ENCODE assay signal across 8 cellular contexts in genomic region chrX:72620550-72621145, GRCh38. TPM values are rescaled to one million over a fixed set of nuclear protein-coding genes. Genes with fewer than 3 reads are reported as not detected.
A peak's percentile ranks its signal among the peaks of the same experiment; 100 is the strongest.
DNase-seq lines count a peak whose midpoint lies in the region; ATAC-seq and TF ChIP-seq lines count a peak whose summit lies in the region.

No MANE protein-coding gene starts in this region.

- no peaks in the 10 kb centered on the region for H3K36me3 Mint-ChIP-seq in Caco-2 (ENCODE audit: insufficient read depth, unreplicated experiment)
- no peaks in the 10 kb centered on the region for H3K36me3 Mint-ChIP-seq in central memory CD8-positive, alpha-beta T cell (ENCODE audit: insufficient read depth)
- peaks cover 22% of the 10 kb centered on the region for H3K36me3 Mint-ChIP-seq in nephron progenitor cell (ENCODE audit: low read depth)

- no peak overlapping the region for H4K91ac ChIP-seq in trophoblast cell (ENCODE audit: low read depth, low read length)

- no peak overlapping the region for H2BK5ac ChIP-seq in trophoblast cell (ENCODE audit: low read depth, low read length, poor library complexity)

- H3K4me1 Mint-ChIP-seq in Caco-2 (ENCODE audit: low read depth, unreplicated experiment) = no peaks in the 10 kb centered on the region
- peaks cover 6% of the 10 kb centered on the region for H3K4me1 Mint-ChIP-seq in central memory CD8-positive, alpha-beta T cell
- no peaks in the 10 kb centered on the region for H3K4me1 Mint-ChIP-seq in nephron progenitor cell

- no peak overlapping the region for H2BK120ac ChIP-seq in trophoblast cell (ENCODE audit: insufficient read depth, low read length, poor library complexity)

- H2AK5ac ChIP-seq in trophoblast cell (ENCODE audit: low read length) = no peak overlapping the region

- H3K4me1 ChIP-seq in Caco-2 = peaks cover 11% of the 10 kb centered on the region; the same call in 1 of the 2 replicates
- H3K4me1 ChIP-seq in Peyer's patch = no peaks in the 10 kb centered on the region
- no peaks in the 10 kb centered on the region for H3K4me1 ChIP-seq in trophoblast cell (ENCODE audit: control insufficient read depth in 1 of 2, insufficient read depth in 2 of 2, low read length in 2 of 2)

- DNase-seq in Caco-2 (peak; percentile 28 to 53), Peyer's patch (peak in 2 of 3 donors; percentile 61 to 79), trophoblast cell (peak; percentile 80 to 87), SHP77 (lab: John Stamatoyannopoulos, UW) (no peak), nephron progenitor cell (no peak), SK-N-DZ (ENCODE audit: low spot score) (no peak)
- DNase-seq in central memory CD8-positive, alpha-beta T cell (ENCODE audit: low spot score in 2 of 2) = no peak

- no peak overlapping the region for H3K18ac ChIP-seq in trophoblast cell (ENCODE audit: low read length)

- H3K79me2 ChIP-seq in trophoblast cell (ENCODE audit: control insufficient read depth, insufficient read depth, low read length, poor library complexity) = no peaks in the 10 kb centered on the region

- no peak overlapping the region for H3K4ac ChIP-seq in trophoblast cell (ENCODE audit: low read depth, low read length)

- H2AFZ ChIP-seq in trophoblast cell (ENCODE audit: insufficient read depth, low read length, poor library complexity) = no peak overlapping the region

- H4K8ac ChIP-seq in trophoblast cell (ENCODE audit: low read depth, low read length) = no peak overlapping the region

- POLR2A ChIA-PET in Caco-2 (lab: Charles Lee) = no interaction called here

- H3K27me3 Mint-ChIP-seq in Caco-2 (ENCODE audit: insufficient read depth, unreplicated experiment) (no peaks in the 10 kb centered on the region), nephron progenitor cell (ENCODE audit: low read depth, poor library complexity) (no peaks in the 10 kb centered on the region)
- H3K27me3 Mint-ChIP-seq in central memory CD8-positive, alpha-beta T cell = peaks cover 12% of the 10 kb centered on the region

- H3K4me3 ChIP-seq in Caco-2 (ENCODE audit: low read depth, low read length) = no peak overlapping the region
- H3K4me3 ChIP-seq in Peyer's patch = peak overlapping the region in 2 of 4 donors; percentile 25 to 30
- H3K4me3 ChIP-seq in trophoblast cell (ENCODE audit: low read depth, low read length) = no peak overlapping the region

- H3K23ac ChIP-seq in trophoblast cell (ENCODE audit: low read length) = no peak overlapping the region

- WGBS in trophoblast cell (ENCODE audit: extremely low coverage, insufficient coverage, insufficient read length) = no CpG with 5 or more reads among the region's 9 CpGs

- no peak overlapping the region for H3K4me2 ChIP-seq in trophoblast cell (ENCODE audit: low read length)

- peak; percentile 29 to 69 for TF ChIP-seq POLR2A in Peyer's patch (IDR thresholded peaks at IDR 0.05)

- H3K27ac ChIP-seq in Peyer's patch = peak overlapping the region in 3 of 4 donors; percentile 22 to 86 (median 64)
- H3K27ac ChIP-seq in trophoblast cell (ENCODE audit: low read depth, low read length) = no peak overlapping the region

- H3K27ac Mint-ChIP-seq in Caco-2 (ENCODE audit: unreplicated experiment) (peak overlapping the region; percentile 67), nephron progenitor cell (no peak overlapping the region)
- H3K27ac Mint-ChIP-seq in central memory CD8-positive, alpha-beta T cell (ENCODE audit: low read depth) = no peak overlapping the region

- H3K4me3 Mint-ChIP-seq in Caco-2 (ENCODE audit: unreplicated experiment) (peak overlapping the region; percentile 60), nephron progenitor cell (no peak overlapping the region)
- peak overlapping the region; percentile 32 for H3K4me3 Mint-ChIP-seq in central memory CD8-positive, alpha-beta T cell

- no TSS peak for BruUV-seq in Caco-2 (replicated peaks; lab: Mats Ljungman, UMichigan)

- no peaks in the 10 kb centered on the region for H3K79me1 ChIP-seq in trophoblast cell (ENCODE audit: low read length)

- ATAC-seq in central memory CD8-positive, alpha-beta T cell (replicated peaks; ENCODE audit: extremely low read depth, poor library complexity, severe bottlenecking) = peak; percentile 56
- no peak for ATAC-seq in GM21723 (IDR thresholded peaks at IDR 0.05; ENCODE audit: unreplicated experiment)

- intact Hi-C loops in Caco-2 (cut with micrococcal nuclease; ENCODE audit: unreplicated experiment) = no loop called here

- no peaks in the 10 kb centered on the region for H3K9me3 ChIP-seq in Caco-2
- no peaks in the 10 kb centered on the region for H3K9me3 ChIP-seq in Peyer's patch
- H3K9me3 ChIP-seq in trophoblast cell (ENCODE audit: insufficient read depth, low read depth, low read length) = no peaks in the 10 kb centered on the region

- no peak overlapping the region for H4K12ac ChIP-seq in trophoblast cell (ENCODE audit: low read depth, low read length)

- H3K9me3 Mint-ChIP-seq in Caco-2 (ENCODE audit: unreplicated experiment) = no peaks in the 10 kb centered on the region
- no peaks in the 10 kb centered on the region for H3K9me3 Mint-ChIP-seq in central memory CD8-positive, alpha-beta T cell
- H3K9me3 Mint-ChIP-seq in nephron progenitor cell = peaks cover 24% of the 10 kb centered on the region

- TF ChIP-seq CTCF in Caco-2 (IDR thresholded peaks at IDR 0.05; ENCODE audit: insufficient read depth in 1 of 2, low read depth in 1 of 2, low read length in 1 of 2, severe bottlenecking in 1 of 2, unreplicated experiment in 1 of 2) (no peak), Peyer's patch (IDR thresholded peaks at IDR 0.05) (no peak), nephron progenitor cell (IDR thresholded peaks at IDR 0.05) (no peak)

- CTCF ChIA-PET in Caco-2 (lab: Charles Lee) = no interaction called here

- H3K14ac ChIP-seq in trophoblast cell (ENCODE audit: low read length) = no peak overlapping the region

- no peak overlapping the region for H2BK12ac ChIP-seq in trophoblast cell (ENCODE audit: low read length)

- no peak overlapping the region for H3K9ac ChIP-seq in trophoblast cell (ENCODE audit: low read length)

- H3K27me3 ChIP-seq in Caco-2 (replicated peaks; ENCODE audit: control insufficient read depth, insufficient read depth, low read length) (no peaks in the 10 kb centered on the region), Peyer's patch (no peaks in the 10 kb centered on the region), trophoblast cell (ENCODE audit: insufficient read depth, low read length) (no peaks in the 10 kb centered on the region)

- H3K36me3 ChIP-seq in Caco-2 (ENCODE audit: control insufficient read depth, insufficient read depth, low read length) (no peaks in the 10 kb centered on the region), Peyer's patch (no peaks in the 10 kb centered on the region), trophoblast cell (ENCODE audit: control insufficient read depth in 1 of 2, insufficient read depth in 2 of 2, low read length in 2 of 2) (no peaks in the 10 kb centered on the region)

RNA-seq across cellular contexts. Expression of gene HDAC8, which starts 48.0 kb away (rescaled TPM):
- total RNA-seq in Caco-2 (2022) (26.2 and 26.6 TPM in 2 replicates), Peyer's patch (10 to 100 TPM; 24.2 to 48.9 (median 46.0) TPM)
- 10.7 and 12.4 TPM in 2 replicates for polyA plus RNA-seq in trophoblast cell (2013)
- polyA plus RNA-seq in SK-N-DZ (2014; cell fraction: cytosol; rRNA removed) = 34.5 and 40.5 TPM in 2 replicates
- 24.0 and 24.5 TPM in 2 replicates for polyA plus RNA-seq in SK-N-DZ (2014; cell fraction: nucleus; rRNA removed)

Comparison
In these comparisons a context has a peak if more than half of its experiments do, and no peak if none do; other contexts are left out.
1. DNase-seq: peak in Caco-2 (2 of 2), Peyer's patch (2 of 3) and trophoblast cell (2 of 2); none in central memory CD8-positive, alpha-beta T cell (0 of 2), SHP77 (0 of 2), nephron progenitor cell (single experiment) and SK-N-DZ (single experiment).